ENCODE assay signal across 24 cellular contexts in the genomic region with DNA sequence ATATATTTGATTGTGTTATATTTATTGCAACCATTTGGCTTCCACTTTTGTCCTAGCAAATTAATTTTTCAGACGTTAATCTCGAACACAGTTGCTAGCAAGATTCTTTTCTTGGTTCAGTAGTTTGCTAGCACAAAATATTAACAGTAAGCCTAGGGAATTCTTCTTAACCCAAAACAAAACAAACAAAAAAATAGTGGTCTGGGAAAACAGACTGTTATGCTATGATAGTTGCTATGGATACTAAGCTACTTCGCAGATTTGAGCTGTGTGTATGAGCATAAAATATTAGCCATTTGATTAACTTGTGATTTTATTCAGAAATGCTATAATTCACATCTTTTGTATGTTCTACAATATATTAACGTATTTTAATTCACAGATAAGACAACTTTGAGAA.
DNase-seq lines count a peak whose midpoint lies in the region; ATAC-seq, FAIRE-seq and TF ChIP-seq lines count a peak whose summit lies in the region.
"Had no signal": no experiment of that assay in that cellular context is flagged by ENCODE, and none has a peak within 500 bp of the region (broad histone marks: within the 10 kb centered on the region; RNA-seq: fewer than 3 reads in every experiment).

No MANE protein-coding gene starts in this region.

- no peaks in the 10 kb centered on the region for H3K79me2 ChIP-seq in astrocyte (ENCODE audit: insufficient read depth, low read length)

- no peaks in the 10 kb centered on the region for H3K27me3 Mint-ChIP-seq in astrocyte (ENCODE audit: low read depth, unreplicated experiment)
- H3K27me3 Mint-ChIP-seq: CD4-positive, alpha-beta memory T cell had no signal

- intact Hi-C loops in head of caudate nucleus (cut with DNase I) = no loop called here

- no peaks in the 10 kb centered on the region for H4K20me1 ChIP-seq in astrocyte (ENCODE audit: insufficient read depth, low read length)
- H4K20me1 ChIP-seq: BLaER1 had no signal

- H3K36me3 Mint-ChIP-seq in astrocyte (ENCODE audit: low read depth, unreplicated experiment) = no peaks in the 10 kb centered on the region
- H3K36me3 Mint-ChIP-seq: CD4-positive, alpha-beta memory T cell had no signal

- no peak overlapping the region for H3K4me3 Mint-ChIP-seq in astrocyte (ENCODE audit: unreplicated experiment)
- H3K4me3 Mint-ChIP-seq: CD4-positive, alpha-beta memory T cell; GM23338 had no signal

- H3K4me2 ChIP-seq in astrocyte (ENCODE audit: low read length) = no peak overlapping the region
- H3K4me2 ChIP-seq: A549, BLaER1, GM23338 had no signal

- no peaks in the 10 kb centered on the region for H3K36me3 ChIP-seq in HUES6 (ENCODE audit: control insufficient read depth, insufficient read depth, low read length)
- H3K36me3 ChIP-seq in astrocyte (ENCODE audit: insufficient read depth, low read length) = no peaks in the 10 kb centered on the region
- H3K36me3 ChIP-seq: BLaER1 had no signal

- no peaks in the 10 kb centered on the region for H3K9me3 Mint-ChIP-seq in astrocyte (ENCODE audit: unreplicated experiment)
- H3K9me3 Mint-ChIP-seq: GM23338 had no signal

- no peak for ATAC-seq in HG03097 (IDR thresholded peaks at IDR 0.05; ENCODE audit: low FRiP score, unreplicated experiment)
- ATAC-seq: A549, GM12878, GM23338, PC-3 had no signal

- no peak overlapping the region for H3K9ac ChIP-seq in HUES6 (ENCODE audit: low read length)
- H3K9ac ChIP-seq in astrocyte (ENCODE audit: low read length) = no peak overlapping the region
- H3K9ac ChIP-seq: BLaER1 had no signal

- H3K9me3 ChIP-seq in HUES6 (ENCODE audit: control insufficient read depth, insufficient read depth, low read depth, low read length) = no peaks in the 10 kb centered on the region
- no peaks in the 10 kb centered on the region for H3K9me3 ChIP-seq in astrocyte (ENCODE audit: insufficient read depth, low read depth, low read length)
- H3K9me3 ChIP-seq: A549, BLaER1 had no signal

- DNase-seq in astrocyte (ENCODE audit: low read depth) (peak; percentile 16), left kidney (ENCODE audit: low read depth, low spot score) (peak; percentile 3), head of caudate nucleus (no peak), HuH-7 (ENCODE audit: low spot score) (no peak), GOT3 (lab: John Stamatoyannopoulos, UW) (no peak)
- DNase-seq: CD4-positive, alpha-beta memory T cell; EL; KBM-7; MV-4-11; NCI-H1417 treated with DMSO at 0.1 percent for 48 hours; NCI-H1930; NCI-H226; NCI-H524; PC-3; RPMI8226; SIG-M5 had no signal

- H3K27me3 ChIP-seq in HUES6 (ENCODE audit: control insufficient read depth, insufficient read depth, low read length) (no peaks in the 10 kb centered on the region), astrocyte (ENCODE audit: insufficient read depth, low read length) (no peaks in the 10 kb centered on the region)
- H3K27me3 ChIP-seq: BLaER1 had no signal

- H3K27ac Mint-ChIP-seq in astrocyte (ENCODE audit: unreplicated experiment) = peak overlapping the region; percentile 48
- H3K27ac Mint-ChIP-seq: CD4-positive, alpha-beta memory T cell; GM23338 had no signal

- no peak overlapping the region for H2AFZ ChIP-seq in astrocyte (ENCODE audit: low read depth, low read length)
- H2AFZ ChIP-seq: GM23338 had no signal

- TF ChIP-seq CTCF in astrocyte (IDR thresholded peaks at IDR 0.05; ENCODE audit: insufficient read depth, low read depth, low read length) = no peak

- H3K4me3 ChIP-seq in HUES6 (ENCODE audit: low read depth, low read length) = no peak overlapping the region
- no peak overlapping the region for H3K4me3 ChIP-seq in astrocyte (ENCODE audit: insufficient read depth, low read depth, low read length)
- H3K4me3 ChIP-seq: A549, BLaER1, GM12878, GM23338 had no signal

- peaks cover 20% of the 10 kb centered on the region for H3K4me1 Mint-ChIP-seq in astrocyte (ENCODE audit: low read depth, unreplicated experiment)
- H3K4me1 Mint-ChIP-seq: CD4-positive, alpha-beta memory T cell had no signal

- H3K27ac ChIP-seq in HUES6 (ENCODE audit: low read depth, low read length) (peak overlapping the region; percentile 47), astrocyte (ENCODE audit: low read depth, low read length) (no peak overlapping the region)
- H3K27ac ChIP-seq: A549, BLaER1 had no signal

- peaks cover 21% of the 10 kb centered on the region for H3K4me1 ChIP-seq in HUES6 (ENCODE audit: control insufficient read depth, insufficient read depth, low read length)
- H3K4me1 ChIP-seq in astrocyte (ENCODE audit: insufficient read depth, low read length) = peaks cover 4% of the 10 kb centered on the region
- H3K4me1 ChIP-seq: A549 had no signal

- FAIRE-seq in astrocyte (lab: Jason Lieb, UNC) = no peak
- FAIRE-seq in endometrium (lab: Jason Lieb, UNC) = peak; percentile 71
- FAIRE-seq: A549, GM12878, GM19239 had no signal

Comparison
In these comparisons a context has a peak if more than half of its experiments do, and no peak if none do; other contexts are left out.
1. DNase-seq: peak in astrocyte (single experiment) and left kidney (single experiment); none in head of caudate nucleus (0 of 42), HuH-7 (single experiment) and GOT3 (single experiment).